In the genomic region with DNA sequence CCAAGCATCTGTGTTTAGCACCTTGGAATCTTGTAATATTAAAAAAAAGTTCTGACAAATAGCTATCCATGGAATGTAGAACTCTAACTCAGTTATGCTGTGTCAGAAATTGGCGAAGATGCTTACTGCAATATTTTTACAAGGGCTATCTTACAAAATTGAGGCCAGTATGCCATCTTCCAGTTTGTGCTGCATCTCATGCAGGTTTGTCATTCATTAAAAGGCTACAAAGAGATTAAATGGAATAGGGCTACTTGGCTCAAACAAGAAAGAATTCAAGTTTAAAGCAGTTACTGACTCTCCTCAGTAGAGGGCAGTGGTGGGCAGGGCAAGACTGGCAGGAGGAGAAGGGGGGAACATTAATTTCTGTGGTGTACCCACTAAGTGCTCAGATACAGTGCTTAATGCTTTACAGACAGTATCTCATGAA, we compare ENCODE assay signal across 1 cellular context.
TF ChIP-seq lines count a peak whose summit lies in the region.

No MANE protein-coding gene starts in this region.

TF ChIP-seq in H1, 55 proteins besides CTCF, POLR2A, EP300 and RAD21 (continued from another document):
- TF ChIP-seq CTBP2 (IDR thresholded peaks at IDR 0.05; ENCODE audit: borderline replicate concordance, insufficient read depth, insufficient read length, low read length) (no peak), CBX8 (IDR thresholded peaks at IDR 0.05; ENCODE audit: borderline replicate concordance, low read depth, low read length) (no peak), YY1 (IDR thresholded peaks at IDR 0.05; ENCODE audit: low read depth, low read length) (no peak), SIRT6 (IDR thresholded peaks at IDR 0.05; ENCODE audit: low read length) (no peak), TAF7 (optimal IDR thresholded peaks at IDR 0.05; ENCODE audit: borderline replicate concordance, low read depth, low read length) (no peak)
